In the genomic region with DNA sequence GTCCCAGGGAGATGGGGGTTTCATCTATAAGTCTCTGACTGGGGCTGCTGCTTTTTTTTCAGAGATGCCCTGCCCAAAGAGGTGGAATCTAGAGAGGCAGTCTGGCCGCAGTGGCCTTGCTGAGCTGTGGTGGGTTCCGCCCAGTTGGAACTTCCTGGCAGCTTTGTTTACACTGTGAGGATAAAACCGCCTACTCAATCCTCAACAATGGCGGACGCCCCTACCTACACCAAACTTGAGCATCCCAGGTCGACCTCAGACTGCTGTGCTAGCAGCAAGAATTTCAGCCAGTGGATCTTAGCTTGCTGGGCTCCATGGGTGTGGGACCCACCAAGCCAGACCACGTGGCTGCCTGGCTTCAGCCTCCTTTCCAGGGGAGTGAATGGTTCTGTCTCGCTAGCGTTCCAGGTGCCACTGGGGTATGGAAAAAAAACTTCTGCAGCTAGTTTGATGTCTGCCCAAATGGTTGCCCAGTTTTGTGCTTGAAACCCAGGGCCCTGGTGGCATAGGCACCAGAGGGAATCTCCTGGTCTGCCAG, we compare ENCODE assay signal across 2 cellular contexts.
TF ChIP-seq lines count a peak whose summit lies in the region.

No MANE protein-coding gene starts in this region.

TF ChIP-seq in GM23338, 12 proteins besides CTCF, POLR2A, EP300 and RAD21 (continues in another document):
- TF ChIP-seq, protein P1, sequence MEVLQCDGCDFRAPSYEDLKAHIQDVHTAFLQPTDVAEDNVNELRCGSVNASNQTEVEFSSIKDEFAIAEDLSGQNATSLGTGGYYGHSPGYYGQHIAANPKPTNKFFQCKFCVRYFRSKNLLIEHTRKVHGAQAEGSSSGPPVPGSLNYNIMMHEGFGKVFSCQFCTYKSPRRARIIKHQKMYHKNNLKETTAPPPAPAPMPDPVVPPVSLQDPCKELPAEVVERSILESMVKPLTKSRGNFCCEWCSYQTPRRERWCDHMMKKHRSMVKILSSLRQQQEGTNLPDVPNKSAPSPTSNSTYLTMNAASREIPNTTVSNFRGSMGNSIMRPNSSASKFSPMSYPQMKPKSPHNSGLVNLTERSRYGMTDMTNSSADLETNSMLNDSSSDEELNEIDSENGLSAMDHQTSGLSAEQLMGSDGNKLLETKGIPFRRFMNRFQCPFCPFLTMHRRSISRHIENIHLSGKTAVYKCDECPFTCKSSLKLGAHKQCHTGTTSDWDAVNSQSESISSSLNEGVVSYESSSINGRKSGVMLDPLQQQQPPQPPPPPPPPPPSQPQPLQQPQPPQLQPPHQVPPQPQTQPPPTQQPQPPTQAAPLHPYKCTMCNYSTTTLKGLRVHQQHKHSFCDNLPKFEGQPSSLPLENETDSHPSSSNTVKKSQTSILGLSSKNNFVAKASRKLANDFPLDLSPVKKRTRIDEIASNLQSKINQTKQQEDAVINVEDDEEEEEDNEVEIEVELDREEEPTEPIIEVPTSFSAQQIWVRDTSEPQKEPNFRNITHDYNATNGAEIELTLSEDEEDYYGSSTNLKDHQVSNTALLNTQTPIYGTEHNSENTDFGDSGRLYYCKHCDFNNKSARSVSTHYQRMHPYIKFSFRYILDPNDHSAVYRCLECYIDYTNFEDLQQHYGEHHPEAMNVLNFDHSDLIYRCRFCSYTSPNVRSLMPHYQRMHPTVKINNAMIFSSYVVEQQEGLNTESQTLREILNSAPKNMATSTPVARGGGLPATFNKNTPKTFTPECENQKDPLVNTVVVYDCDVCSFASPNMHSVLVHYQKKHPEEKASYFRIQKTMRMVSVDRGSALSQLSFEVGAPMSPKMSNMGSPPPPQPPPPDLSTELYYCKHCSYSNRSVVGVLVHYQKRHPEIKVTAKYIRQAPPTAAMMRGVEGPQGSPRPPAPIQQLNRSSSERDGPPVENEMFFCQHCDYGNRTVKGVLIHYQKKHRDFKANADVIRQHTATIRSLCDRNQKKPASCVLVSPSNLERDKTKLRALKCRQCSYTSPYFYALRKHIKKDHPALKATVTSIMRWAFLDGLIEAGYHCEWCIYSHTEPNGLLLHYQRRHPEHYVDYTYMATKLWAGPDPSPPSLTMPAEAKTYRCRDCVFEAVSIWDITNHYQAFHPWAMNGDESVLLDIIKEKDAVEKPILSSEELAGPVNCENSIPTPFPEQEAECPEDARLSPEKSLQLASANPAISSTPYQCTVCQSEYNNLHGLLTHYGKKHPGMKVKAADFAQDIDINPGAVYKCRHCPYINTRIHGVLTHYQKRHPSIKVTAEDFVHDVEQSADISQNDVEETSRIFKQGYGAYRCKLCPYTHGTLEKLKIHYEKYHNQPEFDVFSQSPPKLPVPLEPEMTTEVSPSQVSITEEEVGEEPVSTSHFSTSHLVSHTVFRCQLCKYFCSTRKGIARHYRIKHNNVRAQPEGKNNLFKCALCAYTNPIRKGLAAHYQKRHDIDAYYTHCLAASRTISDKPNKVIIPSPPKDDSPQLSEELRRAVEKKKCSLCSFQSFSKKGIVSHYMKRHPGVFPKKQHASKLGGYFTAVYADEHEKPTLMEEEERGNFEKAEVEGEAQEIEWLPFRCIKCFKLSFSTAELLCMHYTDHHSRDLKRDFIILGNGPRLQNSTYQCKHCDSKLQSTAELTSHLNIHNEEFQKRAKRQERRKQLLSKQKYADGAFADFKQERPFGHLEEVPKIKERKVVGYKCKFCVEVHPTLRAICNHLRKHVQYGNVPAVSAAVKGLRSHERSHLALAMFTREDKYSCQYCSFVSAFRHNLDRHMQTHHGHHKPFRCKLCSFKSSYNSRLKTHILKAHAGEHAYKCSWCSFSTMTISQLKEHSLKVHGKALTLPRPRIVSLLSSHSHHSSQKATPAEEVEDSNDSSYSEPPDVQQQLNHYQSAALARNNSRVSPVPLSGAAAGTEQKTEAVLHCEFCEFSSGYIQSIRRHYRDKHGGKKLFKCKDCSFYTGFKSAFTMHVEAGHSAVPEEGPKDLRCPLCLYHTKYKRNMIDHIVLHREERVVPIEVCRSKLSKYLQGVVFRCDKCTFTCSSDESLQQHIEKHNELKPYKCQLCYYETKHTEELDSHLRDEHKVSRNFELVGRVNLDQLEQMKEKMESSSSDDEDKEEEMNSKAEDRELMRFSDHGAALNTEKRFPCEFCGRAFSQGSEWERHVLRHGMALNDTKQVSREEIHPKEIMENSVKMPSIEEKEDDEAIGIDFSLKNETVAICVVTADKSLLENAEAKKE (CRISPR knock-in tag; IDR thresholded peaks at IDR 0.05): no peak
- TF ChIP-seq EZH2phosphoT487 (IDR thresholded peaks at IDR 0.05; ENCODE audit: unreplicated experiment): no peak
- TF ChIP-seq ZNF114 (CRISPR knock-in tag; IDR thresholded peaks at IDR 0.05): no peak
- no peak for TF ChIP-seq ETS1 (IDR thresholded peaks at IDR 0.05)
- no peak for TF ChIP-seq STAT1 (IDR thresholded peaks at IDR 0.05; ENCODE audit: unreplicated experiment)
- TF ChIP-seq NANOG (IDR thresholded peaks at IDR 0.05; ENCODE audit: borderline replicate concordance): no peak
- no peak for TF ChIP-seq JUNB (IDR thresholded peaks at IDR 0.05; ENCODE audit: unreplicated experiment)
- TF ChIP-seq POLR2AphosphoS5 (IDR thresholded peaks at IDR 0.05; ENCODE audit: low read depth): no peak
- TF ChIP-seq CREB1 (CRISPR knock-in tag; IDR thresholded peaks at IDR 0.05; ENCODE audit: low read depth): no peak
- TF ChIP-seq EZH2 (IDR thresholded peaks at IDR 0.05; ENCODE audit: low read depth, unreplicated experiment): no peak
- TF ChIP-seq ZNF331 (CRISPR knock-in tag; IDR thresholded peaks at IDR 0.05; ENCODE audit: low read depth): no peak

TF ChIP-seq in H1, 55 proteins besides CTCF, POLR2A, EP300 and RAD21:
- peak; percentile 48; the same call in 1 of the 2 replicates for TF ChIP-seq YY1 (IDR thresholded peaks at IDR 0.05; ENCODE audit: low read depth, low read length)
- no peak for TF ChIP-seq EGR1 (IDR thresholded peaks at IDR 0.05; ENCODE audit: borderline replicate concordance, low read depth, low read length)
